1 cellular context compared by ENCODE assay signal in genomic region chr12:113422030-113422900, GRCh38.
TF ChIP-seq lines count a peak whose summit lies in the region.

Gene SDSL (plus strand): TSS chr12:113422380. CDS start chr12:113427983, 5,603 bp downstream.

TF ChIP-seq in HepG2, 621 proteins besides CTCF, POLR2A, EP300 and RAD21 (continued from another document and continues in another):
- no peak for TF ChIP-seq AFF4 (CRISPR knock-in tag; IDR thresholded peaks at IDR 0.05)
- no peak for TF ChIP-seq ZNF790 (CRISPR knock-in tag; IDR thresholded peaks at IDR 0.05; ENCODE audit: borderline replicate concordance)
- TF ChIP-seq MIER3 (CRISPR knock-in tag; IDR thresholded peaks at IDR 0.05; ENCODE audit: borderline replicate concordance): no peak
- TF ChIP-seq MAFK (conservative IDR thresholded peaks at IDR 0.05 in 1 of 2, IDR thresholded peaks at IDR 0.05 in 1 of 2; ENCODE audit: low read length in 2 of 2): no peak
- TF ChIP-seq KDM3A (CRISPR knock-in tag; IDR thresholded peaks at IDR 0.05; ENCODE audit: low read depth): no peak
- no peak for TF ChIP-seq THAP7 (CRISPR knock-in tag; IDR thresholded peaks at IDR 0.05)
- TF ChIP-seq ZSCAN12 (CRISPR knock-in tag; IDR thresholded peaks at IDR 0.05): no peak
- TF ChIP-seq ZFY (CRISPR knock-in tag; IDR thresholded peaks at IDR 0.05): peak; percentile 77
- TF ChIP-seq BCLAF1 (IDR thresholded peaks at IDR 0.05): no peak
- TF ChIP-seq TGIF2 (CRISPR knock-in tag; IDR thresholded peaks at IDR 0.05): no peak
- no peak; the same call in 1 of the 2 replicates for TF ChIP-seq ZNF274 (CRISPR knock-in tag; IDR thresholded peaks at IDR 0.05)
- peak; percentile 18 for TF ChIP-seq ZNF781 (CRISPR knock-in tag; IDR thresholded peaks at IDR 0.05; ENCODE audit: borderline replicate concordance, not compliant biosample characterization)
- TF ChIP-seq IRF2 (CRISPR knock-in tag; IDR thresholded peaks at IDR 0.05): no peak
- no peak for TF ChIP-seq NFKBIZ (CRISPR knock-in tag; IDR thresholded peaks at IDR 0.05)
- 0 out of 2 replicates have a peak, but pooled peaks have one; percentile 1 for TF ChIP-seq MXD3 (CRISPR knock-in tag; IDR thresholded peaks at IDR 0.05)
- no peak for TF ChIP-seq ATF7-NPFF (CRISPR knock-in tag; IDR thresholded peaks at IDR 0.05; ENCODE audit: low read depth)
- no peak for TF ChIP-seq NFATC3 (CRISPR knock-in tag; IDR thresholded peaks at IDR 0.05)
- TF ChIP-seq ZNF496 (CRISPR knock-in tag; IDR thresholded peaks at IDR 0.05; ENCODE audit: insufficient replicate concordance): no peak
- no peak for TF ChIP-seq ZBTB21 (CRISPR knock-in tag; IDR thresholded peaks at IDR 0.05)
- TF ChIP-seq GATAD1 (CRISPR knock-in tag; IDR thresholded peaks at IDR 0.05): no peak
- TF ChIP-seq FOXC1 (CRISPR knock-in tag; IDR thresholded peaks at IDR 0.05; ENCODE audit: borderline replicate concordance): no peak
- no peak for TF ChIP-seq FOXA3 (CRISPR knock-in tag; IDR thresholded peaks at IDR 0.05)
- no peak for TF ChIP-seq ZNF792 (CRISPR knock-in tag; IDR thresholded peaks at IDR 0.05)
- TF ChIP-seq ZSCAN20 (CRISPR knock-in tag; IDR thresholded peaks at IDR 0.05; ENCODE audit: borderline replicate concordance): no peak
- no peak for TF ChIP-seq SIX1 (CRISPR knock-in tag; IDR thresholded peaks at IDR 0.05; ENCODE audit: borderline replicate concordance)
- no peak for TF ChIP-seq PPARG (CRISPR knock-in tag; conservative IDR thresholded peaks at IDR 0.05)
- no peak for TF ChIP-seq CBX5 (CRISPR knock-in tag; IDR thresholded peaks at IDR 0.05; ENCODE audit: borderline replicate concordance)
- TF ChIP-seq NR2F2 (IDR thresholded peaks at IDR 0.05; ENCODE audit: borderline replicate concordance, low read depth): no peak
- no peak for TF ChIP-seq HNF4G (IDR thresholded peaks at IDR 0.05; ENCODE audit: borderline replicate concordance, low read depth, low read length)
- no peak for TF ChIP-seq HNF4G (CRISPR knock-in tag; IDR thresholded peaks at IDR 0.05; ENCODE audit: borderline replicate concordance, low read depth)
- TF ChIP-seq ZNF652 (CRISPR knock-in tag; IDR thresholded peaks at IDR 0.05; ENCODE audit: borderline replicate concordance, low read depth): no peak
- no peak for TF ChIP-seq CEBPZ (IDR thresholded peaks at IDR 0.05; ENCODE audit: low read length)
- TF ChIP-seq MAFF (IDR thresholded peaks at IDR 0.05; ENCODE audit: low read depth, low read length): no peak
- TF ChIP-seq ZNF710 (CRISPR knock-in tag; IDR thresholded peaks at IDR 0.05; ENCODE audit: borderline replicate concordance): no peak
- no peak for TF ChIP-seq ZNF34 (CRISPR knock-in tag; IDR thresholded peaks at IDR 0.05; ENCODE audit: borderline replicate concordance)
- TF ChIP-seq ZNF468 (CRISPR knock-in tag; IDR thresholded peaks at IDR 0.05): no peak
- TF ChIP-seq ATF6 (CRISPR knock-in tag; conservative IDR thresholded peaks at IDR 0.05): no peak
- no peak for TF ChIP-seq ZNF280B (CRISPR knock-in tag; IDR thresholded peaks at IDR 0.05; ENCODE audit: borderline replicate concordance)
- TF ChIP-seq BORCS8-MEF2B (CRISPR knock-in tag; IDR thresholded peaks at IDR 0.05): no peak; the same call in 1 of the 2 replicates
- TF ChIP-seq ZSCAN5A (CRISPR knock-in tag; IDR thresholded peaks at IDR 0.05; ENCODE audit: borderline replicate concordance): no peak
- TF ChIP-seq ELF4 (CRISPR knock-in tag; IDR thresholded peaks at IDR 0.05; ENCODE audit: borderline replicate concordance): 0 out of 2 replicates have a peak, but pooled peaks have one; percentile 25
- no peak for TF ChIP-seq ZNF337 (CRISPR knock-in tag; IDR thresholded peaks at IDR 0.05; ENCODE audit: borderline replicate concordance, low read depth)
- no peak for TF ChIP-seq ZUFSP (CRISPR knock-in tag; IDR thresholded peaks at IDR 0.05; ENCODE audit: borderline replicate concordance)
